In the genomic region with DNA sequence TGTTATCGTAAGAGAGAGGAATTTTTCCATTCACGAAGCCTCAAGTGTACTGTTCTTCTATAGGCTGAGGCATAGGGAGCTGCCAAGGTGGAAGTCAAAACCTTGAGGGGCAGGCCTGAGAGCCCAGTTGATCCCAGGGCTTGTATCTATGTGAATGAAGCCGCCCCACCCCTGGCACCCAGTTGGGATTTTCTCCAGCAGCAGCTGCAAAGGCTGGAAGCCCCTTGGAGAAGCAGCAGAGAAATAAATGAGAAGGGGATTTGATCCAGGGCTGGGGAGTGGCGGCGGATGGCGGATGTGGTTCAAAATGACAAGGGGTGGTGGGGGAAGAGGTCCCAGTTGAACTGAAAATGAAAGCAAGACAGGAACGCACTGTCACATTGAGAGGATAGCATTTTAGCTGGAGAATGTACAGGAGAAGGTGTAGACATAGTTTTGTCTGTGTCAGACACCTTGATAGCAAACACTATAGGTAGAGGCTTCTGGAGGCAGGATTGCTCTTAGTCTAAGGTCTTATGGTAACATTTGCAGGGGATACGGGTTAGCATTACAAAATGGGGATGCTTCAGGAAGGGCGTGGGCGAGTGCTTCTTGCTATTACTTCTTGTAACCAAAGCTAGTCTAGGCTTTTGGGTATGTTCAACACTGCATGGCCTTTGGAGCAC, we compare ENCODE assay signal across 8 cellular contexts. TPM values are rescaled to one million over a fixed set of nuclear protein-coding genes. Genes with fewer than 3 reads are reported as not detected.
DNase-seq lines count a peak whose midpoint lies in the region; ATAC-seq and TF ChIP-seq lines count a peak whose summit lies in the region.

No MANE protein-coding gene starts in this region.

- peaks cover 14% of the 10 kb centered on the region for H3K36me3 Mint-ChIP-seq in activated CD4-positive, alpha-beta T cell treated with anti-CD3 and anti-CD28 coated beads, Interleukin-2, amount 10 ng/mL, durations not matched to agents 24 days and 14 days (ENCODE audit: low read depth)
- H3K36me3 Mint-ChIP-seq in immature natural killer cell, result peaks cover 0 to 6% (median 0%) of the 10 kb centered on the region in 3 donors

- H3K4me1 Mint-ChIP-seq in activated CD4-positive, alpha-beta T cell treated with anti-CD3 and anti-CD28 coated beads, Interleukin-2, amount 10 ng/mL, durations not matched to agents 24 days and 14 days, result peaks cover 50% of the 10 kb centered on the region
- peaks cover 67 to 82% of the 10 kb centered on the region in 2 donors for H3K4me1 Mint-ChIP-seq in immature natural killer cell

- peak overlapping the region; percentile 92 for H3K4me3 Mint-ChIP-seq in activated CD4-positive, alpha-beta T cell treated with anti-CD3 and anti-CD28 coated beads, Interleukin-2, amount 10 ng/mL, durations not matched to agents 24 days and 14 days
- H3K4me3 Mint-ChIP-seq in immature natural killer cell, result peak overlapping the region; percentile 87 to 97 (median 92)

- ATAC-seq in GM19328 (IDR thresholded peaks at IDR 0.05; ENCODE audit: unreplicated experiment) (peak; percentile 66), HG03196 (IDR thresholded peaks at IDR 0.05; ENCODE audit: unreplicated experiment) (peak; percentile 66)

- peak; percentile 87 for DNase-seq in activated CD4-positive, alpha-beta T cell treated with anti-CD3 and anti-CD28 coated beads, Interleukin-2, amount 10 ng/mL, durations not matched to agents 24 days and 14 days
- DNase-seq in immature natural killer cell (peak; percentile 64 to 65 (median 64)), breast epithelium (ENCODE audit: low spot score in 2 of 2) (no peak), NCI-H2029 (lab: John Stamatoyannopoulos, UW) (no peak), DMS153 treated with DMSO at 0.1 percent for 48 hours (lab: John Stamatoyannopoulos, UW; ENCODE audit: unreplicated experiment) (no peak), foreskin fibroblast (no peak)

- TF ChIP-seq CTCF in breast epithelium (IDR thresholded peaks at IDR 0.05) (no peak), foreskin fibroblast (IDR thresholded peaks at IDR 0.05; ENCODE audit: low read depth, low read length) (no peak)

- TF ChIP-seq POLR2A in breast epithelium (IDR thresholded peaks at IDR 0.05), result no peak

- no peaks in the 10 kb centered on the region for H3K9me3 ChIP-seq in breast epithelium

- intact Hi-C loops in activated CD4-positive, alpha-beta T cell treated with anti-CD3 and anti-CD28 coated beads, Interleukin-2, amount 10 ng/mL, durations not matched to agents 24 days and 14 days (cut with micrococcal nuclease), result loop anchor here (1.0 to 2.0 kb wide), 4 partner anchors 8 to 181 kb away; partner anchors contain the start of genes DOCK11 and WDR44
- intact Hi-C loops in breast epithelium (cut with DNase I; ENCODE audit: low total_unique reads), result no loop called here

- H3K36me3 ChIP-seq in breast epithelium, result no peaks in the 10 kb centered on the region

- H3K27ac ChIP-seq in breast epithelium, result no peak overlapping the region

- H3K4me1 ChIP-seq in breast epithelium, result no peaks in the 10 kb centered on the region

- no peaks in the 10 kb centered on the region for H3K27me3 Mint-ChIP-seq in activated CD4-positive, alpha-beta T cell treated with anti-CD3 and anti-CD28 coated beads, Interleukin-2, amount 10 ng/mL, durations not matched to agents 24 days and 14 days
- H3K27me3 Mint-ChIP-seq in immature natural killer cell (ENCODE audit: low read depth in 3 of 3), result peaks cover 0 to 7% (median 0%) of the 10 kb centered on the region in 3 donors

- H3K27me3 ChIP-seq in breast epithelium, result peaks cover 0 to 6% of the 10 kb centered on the region in 2 donors

- peak overlapping the region; percentile 99 for H3K27ac Mint-ChIP-seq in activated CD4-positive, alpha-beta T cell treated with anti-CD3 and anti-CD28 coated beads, Interleukin-2, amount 10 ng/mL, durations not matched to agents 24 days and 14 days
- H3K27ac Mint-ChIP-seq in immature natural killer cell, result peak overlapping the region; percentile 96 to 98 (median 97)

- H3K9me3 Mint-ChIP-seq in activated CD4-positive, alpha-beta T cell treated with anti-CD3 and anti-CD28 coated beads, Interleukin-2, amount 10 ng/mL, durations not matched to agents 24 days and 14 days, result peaks cover 3% of the 10 kb centered on the region
- H3K9me3 Mint-ChIP-seq in immature natural killer cell, result no peaks in the 10 kb centered on the region

- H3K4me3 ChIP-seq in breast epithelium, result no peak overlapping the region
- no peak overlapping the region for H3K4me3 ChIP-seq in foreskin fibroblast (ENCODE audit: low read depth in 1 of 2, low read length in 2 of 2)

RNA-seq across cellular contexts. Expression of gene DOCK11, which starts 32.6 kb away (rescaled TPM):
- 27.8 and 28.6 TPM in 2 replicates for total RNA-seq in activated CD4-positive, alpha-beta T cell treated with anti-CD3 and anti-CD28 coated beads, Interleukin-2, amount 10 ng/mL, durations not matched to agents 24 days and 14 days
- polyA plus RNA-seq in immature natural killer cell, result 10 to 100 TPM; 27.9 to 48.8 (median 28.9) TPM
- total RNA-seq in breast epithelium, result 100 to 1,000 TPM in 1 of 3 donors, 10 to 100 TPM in 2; 25.3 to 138 (median 26.9) TPM

Comparison
In these comparisons a context has a peak if more than half of its experiments do, and no peak if none do; other contexts are left out.
1. DNase-seq: peak in activated CD4-positive, alpha-beta T cell treated with anti-CD3 and anti-CD28 coated beads, Interleukin-2, amount 10 ng/mL, durations not matched to agents 24 days and 14 days (single experiment) and immature natural killer cell (3 of 3); none in breast epithelium (0 of 2), NCI-H2029 (single experiment), DMS153 treated with DMSO at 0.1 percent for 48 hours (single experiment) and foreskin fibroblast (0 of 2).